18 cellular contexts compared by ENCODE assay signal in the genomic region with DNA sequence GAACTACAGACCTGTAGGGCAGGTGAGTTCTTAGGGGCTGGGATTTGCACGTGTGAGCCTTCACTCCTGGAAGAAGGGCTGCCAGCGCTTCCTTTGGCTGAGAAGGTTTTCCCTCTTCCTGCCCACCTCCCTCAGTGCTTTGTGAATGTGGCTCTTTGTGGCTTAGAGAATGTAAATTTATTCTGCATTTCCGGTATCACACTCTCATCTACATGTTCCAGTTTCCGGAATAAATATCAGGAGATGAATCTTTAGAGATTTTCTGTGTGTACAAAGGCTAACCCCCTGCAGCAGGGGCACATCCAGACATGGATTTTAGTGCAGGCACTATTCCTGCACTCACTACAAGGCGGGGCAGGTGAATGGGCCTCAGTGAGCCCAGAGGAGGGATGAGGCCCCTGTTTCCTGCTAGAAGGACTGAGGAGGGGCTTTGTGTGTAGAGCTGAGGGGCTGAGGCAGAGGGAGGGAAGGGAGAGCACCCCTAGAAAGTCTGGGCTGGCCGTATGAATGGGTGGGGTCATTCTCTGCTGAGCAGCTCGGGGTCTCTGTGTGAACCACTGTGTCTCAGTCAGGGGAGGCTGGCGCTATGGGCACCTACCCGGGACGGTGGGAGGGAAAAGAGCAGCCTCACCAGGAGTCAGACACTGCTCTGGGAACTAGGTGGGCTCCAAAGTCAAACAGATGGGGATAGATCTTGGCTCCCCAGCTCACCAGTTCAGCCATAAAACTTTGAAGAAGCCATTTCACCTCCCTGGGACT.
DNase-seq lines count a peak whose midpoint lies in the region; ATAC-seq and TF ChIP-seq lines count a peak whose summit lies in the region.
"Had no signal": no experiment of that assay in that cellular context is flagged by ENCODE, and none has a peak within 500 bp of the region (broad histone marks: within the 10 kb centered on the region; RNA-seq: fewer than 3 reads in every experiment).

No MANE protein-coding gene starts in this region.

- H3K4me1 ChIP-seq in right atrium auricular region (no peaks in the 10 kb centered on the region), right cardiac atrium (ENCODE audit: control insufficient read depth, insufficient read depth, low read length) (no peaks in the 10 kb centered on the region), upper lobe of right lung (no peaks in the 10 kb centered on the region)
- H3K4me1 ChIP-seq: BLaER1 treated with 17β-estradiol and CSF1 and Interleukin-3, amounts not matched to agents 10 nM and 100 nM had no signal

- H3K4me3 ChIP-seq in right atrium auricular region (no peak overlapping the region), right cardiac atrium (ENCODE audit: low read length) (no peak overlapping the region), upper lobe of right lung (no peak overlapping the region)
- H3K4me3 ChIP-seq: BLaER1 treated with 17β-estradiol and CSF1 and Interleukin-3, amounts not matched to agents 10 nM and 100 nM; GM23338 had no signal

- H3K36me3 ChIP-seq in right atrium auricular region (no peaks in the 10 kb centered on the region), upper lobe of right lung (no peaks in the 10 kb centered on the region)
- H3K36me3 ChIP-seq: BLaER1 treated with 17β-estradiol and CSF1 and Interleukin-3, amounts not matched to agents 10 nM and 100 nM had no signal

- H3K9me3 ChIP-seq in right atrium auricular region (no peaks in the 10 kb centered on the region), right cardiac atrium (ENCODE audit: control insufficient read depth, low read length) (no peaks in the 10 kb centered on the region), upper lobe of right lung (no peaks in the 10 kb centered on the region)
- H3K9me3 ChIP-seq: BLaER1 treated with 17β-estradiol and CSF1 and Interleukin-3, amounts not matched to agents 10 nM and 100 nM had no signal

- no peaks in the 10 kb centered on the region for H3K36me3 Mint-ChIP-seq in neural crest cell (ENCODE audit: low read depth)
- H3K36me3 Mint-ChIP-seq in type B pancreatic cell, result no peaks in the 10 kb centered on the region
- H3K36me3 Mint-ChIP-seq: CD8-positive, alpha-beta T cell had no signal

- no peak overlapping the region for H3K4me3 Mint-ChIP-seq in neural crest cell
- H3K4me3 Mint-ChIP-seq in type B pancreatic cell, result no peak overlapping the region
- H3K4me3 Mint-ChIP-seq: CD8-positive, alpha-beta T cell; GM23338 had no signal

- H3K27me3 Mint-ChIP-seq in neural crest cell (ENCODE audit: low read depth), result no peaks in the 10 kb centered on the region
- peaks cover 8% of the 10 kb centered on the region for H3K27me3 Mint-ChIP-seq in type B pancreatic cell

- H3K27ac Mint-ChIP-seq in neural crest cell (ENCODE audit: unreplicated experiment) (peak overlapping the region; percentile 59), type B pancreatic cell (no peak overlapping the region)
- H3K27ac Mint-ChIP-seq: CD8-positive, alpha-beta T cell; GM23338 had no signal

- H3K27me3 ChIP-seq in right atrium auricular region, result no peaks in the 10 kb centered on the region
- H3K27me3 ChIP-seq in right cardiac atrium (ENCODE audit: control insufficient read depth, insufficient read depth), result no peaks in the 10 kb centered on the region
- H3K27me3 ChIP-seq in upper lobe of right lung, result no peaks in the 10 kb centered on the region
- H3K27me3 ChIP-seq: BLaER1 treated with 17β-estradiol and CSF1 and Interleukin-3, amounts not matched to agents 10 nM and 100 nM had no signal

- no peak for ATAC-seq in right cardiac atrium
- no peak for ATAC-seq in upper lobe of right lung
- ATAC-seq: CD8-positive, alpha-beta T cell; GM23338 had no signal

- H3K4me1 Mint-ChIP-seq in neural crest cell (peaks cover 31% of the 10 kb centered on the region), type B pancreatic cell (ENCODE audit: unreplicated experiment) (peaks cover 4% of the 10 kb centered on the region)

- 64% methylated on average over 10 of the region's 10 CpGs for WGBS in right cardiac atrium

- no peak overlapping the region for H3K27ac ChIP-seq in right atrium auricular region
- H3K27ac ChIP-seq in right cardiac atrium (ENCODE audit: low read length), result no peak overlapping the region
- H3K27ac ChIP-seq in upper lobe of right lung, result no peak overlapping the region
- H3K27ac ChIP-seq: BLaER1 treated with 17β-estradiol and CSF1 and Interleukin-3, amounts not matched to agents 10 nM and 100 nM had no signal

- TF ChIP-seq CTCF in right atrium auricular region (IDR thresholded peaks at IDR 0.05) (no peak), neural crest cell (conservative IDR thresholded peaks at IDR 0.05) (no peak), type B pancreatic cell (conservative IDR thresholded peaks at IDR 0.05) (no peak), upper lobe of right lung (IDR thresholded peaks at IDR 0.05) (no peak)

- intact Hi-C loops in right cardiac atrium (cut with DNase I) (no loop called here), upper lobe of right lung (cut with DNase I) (no loop called here)

- no peaks in the 10 kb centered on the region for H3K9me3 Mint-ChIP-seq in neural crest cell
- no peaks in the 10 kb centered on the region for H3K9me3 Mint-ChIP-seq in type B pancreatic cell
- H3K9me3 Mint-ChIP-seq: CD8-positive, alpha-beta T cell; GM23338 had no signal

- DNase-seq in right atrium auricular region (ENCODE audit: low spot score), result peak; percentile 26
- DNase-seq in right cardiac atrium, result no peak
- DNase-seq in activated CD8-positive, alpha-beta memory T cell treated with anti-CD3 and anti-CD28 coated beads, Interleukin-2, amount 50 U/mL, for 48 hours, result peak; percentile 18
- DNase-seq in neural crest cell (ENCODE audit: low read depth, low spot score), result no peak
- peak; percentile 32 for DNase-seq in type B pancreatic cell (ENCODE audit: extremely low spot score, unreplicated experiment)
- DNase-seq in upper lobe of right lung, result no peak
- no peak for DNase-seq in glomerular visceral epithelial cell (ENCODE audit: extremely low spot score)
- DNase-seq in T-helper 1 cell, result no peak
- DNase-seq: KBM-7, NCI-H1417, NCI-H187 treated with DMSO at 0.1 percent for 48 hours, NCI-H2227 treated with DMSO at 0.1 percent for 48 hours, NCI-H510A treated with DMSO at 0.1 percent for 48 hours, NCI-H82, SIG-M5 had no signal

Comparison
In these comparisons a context has a peak if more than half of its experiments do, and no peak if none do; other contexts are left out.
1. DNase-seq: peak in right atrium auricular region (single experiment), activated CD8-positive, alpha-beta memory T cell treated with anti-CD3 and anti-CD28 coated beads, Interleukin-2, amount 50 U/mL, for 48 hours (single experiment) and type B pancreatic cell (single experiment); none in right cardiac atrium (0 of 3), neural crest cell (single experiment), upper lobe of right lung (single experiment), glomerular visceral epithelial cell (single experiment) and T-helper 1 cell (0 of 5).